ENCODE assay signal across 23 cellular contexts in genomic region chr11:76638267-76639197, GRCh38. TPM values are rescaled to one million over a fixed set of nuclear protein-coding genes. Genes with fewer than 3 reads are reported as not detected.
DNase-seq lines count a peak whose midpoint lies in the region; ATAC-seq and TF ChIP-seq lines count a peak whose summit lies in the region.
"Had no signal": no experiment of that assay in that cellular context is flagged by ENCODE, and none has a peak within 500 bp of the region (broad histone marks: within the 10 kb centered on the region; RNA-seq: fewer than 3 reads in every experiment).

No MANE protein-coding gene starts in this region.

- H3K27me3 Mint-ChIP-seq in activated CD4-positive, alpha-beta memory T cell treated with anti-CD3 and anti-CD28 coated beads, Interleukin-2, amount 10 ng/mL, durations not matched to agents 7 days and 5 days, result peaks cover 55% of the 10 kb centered on the region
- H3K27me3 Mint-ChIP-seq in activated CD4-positive, alpha-beta memory T cell treated with anti-CD3 and anti-CD28 coated beads for 36 hours, result peaks cover 22% of the 10 kb centered on the region

- no peaks in the 10 kb centered on the region for H3K36me3 Mint-ChIP-seq in activated CD4-positive, alpha-beta memory T cell treated with anti-CD3 and anti-CD28 coated beads, Interleukin-2, amount 10 ng/mL, durations not matched to agents 7 days and 5 days (ENCODE audit: low read depth)
- H3K36me3 Mint-ChIP-seq in activated CD4-positive, alpha-beta memory T cell treated with anti-CD3 and anti-CD28 coated beads for 36 hours, result no peaks in the 10 kb centered on the region
- H3K36me3 Mint-ChIP-seq: natural killer cell had no signal

- CTCF ChIA-PET in activated CD4-positive, alpha-beta memory T cell treated with anti-CD3 and anti-CD28 coated beads, Interleukin-2, amount 10 ng/mL, durations not matched to agents 7 days and 5 days (lab: Charles Lee), result interaction anchor here (0.7 kb wide), 1 partner anchor 9 kb away, joined by 3 read pairs; no protein-coding TSS in a partner anchor
- CTCF ChIA-PET in activated CD4-positive, alpha-beta memory T cell treated with anti-CD3 and anti-CD28 coated beads for 36 hours (lab: Charles Lee), result no interaction called here

- TF ChIP-seq CTCF in gastrocnemius medialis (IDR thresholded peaks at IDR 0.05 in 4 of 5, conservative IDR thresholded peaks at IDR 0.05 in 1 of 5), result no peak

- in situ Hi-C loops in gastrocnemius medialis (cut with MboI; ENCODE audit: low sequenced_read_pairs in 4 of 4), result no loop called here

- no peaks in the 10 kb centered on the region for H3K9me2 ChIP-seq in Karpas-422 (replicated peaks; ENCODE audit: insufficient read depth, low read length)
- H3K9me2 ChIP-seq: SK-N-SH had no signal

- H3K36me3 ChIP-seq in Karpas-422 (ENCODE audit: insufficient read depth, low read length) (no peaks in the 10 kb centered on the region), gastrocnemius medialis (no peaks in the 10 kb centered on the region)
- H3K36me3 ChIP-seq: gastroesophageal sphincter, tibial artery had no signal

- H3K27ac ChIP-seq in Karpas-422 (ENCODE audit: low read length) (peak overlapping the region; percentile 97), right cardiac atrium (ENCODE audit: low read length) (peak overlapping the region; percentile 8), gastrocnemius medialis (peak overlapping the region in 3 of 4 donors; percentile 74 to 79 (median 74))
- H3K27ac ChIP-seq: tibial artery had no signal

- DNase-seq in activated CD4-positive, alpha-beta memory T cell treated with anti-CD3 and anti-CD28 coated beads, Interleukin-2, amount 10 ng/mL, durations not matched to agents 7 days and 5 days, result peak; percentile 4
- DNase-seq in activated CD4-positive, alpha-beta memory T cell treated with anti-CD3 and anti-CD28 coated beads for 36 hours, result no peak
- no peak for DNase-seq in Karpas-422
- DNase-seq in right cardiac atrium, result peak in 1 of 3 donors; percentile 14
- DNase-seq in gastrocnemius medialis, result no peak
- no peak for DNase-seq in cerebellar cortex (ENCODE audit: low spot score)
- DNase-seq in NCI-H345 (lab: John Stamatoyannopoulos, UW), result no peak
- DNase-seq: 8988T; activated gamma-delta T cell treated with Interleukin-2 at 50 U/mL for 16 hours; AML-193; Caco-2; caudate nucleus; HCEC 1CT; natural killer cell; NCI-H1092 treated with DMSO at 0.1 percent for 48 hours; NCI-H2029 treated with DMSO at 0.1 percent for 48 hours; NCI-H510A; SK-N-SH; stimulated activated CD4-positive, alpha-beta T cell treated with anti-CD3 and anti-CD28 coated beads, Interleukin-1b, Interleukin-23, amount 100 ng/mL, for 48 hours; stimulated activated naive CD8-positive, alpha-beta T cell treated with anti-CD3 and anti-CD28 coated beads, Interleukin-15, Interleukin-2, amounts not matched to agents 100 U/mL and 50 U/mL, for 24 hours had no signal

- H3K9me3 Mint-ChIP-seq in activated CD4-positive, alpha-beta memory T cell treated with anti-CD3 and anti-CD28 coated beads, Interleukin-2, amount 10 ng/mL, durations not matched to agents 7 days and 5 days, result no peaks in the 10 kb centered on the region
- no peaks in the 10 kb centered on the region for H3K9me3 Mint-ChIP-seq in activated CD4-positive, alpha-beta memory T cell treated with anti-CD3 and anti-CD28 coated beads for 36 hours
- H3K9me3 Mint-ChIP-seq: natural killer cell had no signal

- H3K9me3 ChIP-seq in Karpas-422 (ENCODE audit: low read length), result no peaks in the 10 kb centered on the region
- no peaks in the 10 kb centered on the region for H3K9me3 ChIP-seq in right cardiac atrium (ENCODE audit: control insufficient read depth, low read length)
- no peaks in the 10 kb centered on the region for H3K9me3 ChIP-seq in gastrocnemius medialis
- H3K9me3 ChIP-seq: Caco-2, gastroesophageal sphincter, SK-N-SH, tibial artery had no signal

- H3K79me2 ChIP-seq in Karpas-422 (ENCODE audit: low read length), result no peaks in the 10 kb centered on the region

- POLR2A ChIA-PET in activated CD4-positive, alpha-beta memory T cell treated with anti-CD3 and anti-CD28 coated beads, Interleukin-2, amount 10 ng/mL, durations not matched to agents 7 days and 5 days (lab: Charles Lee), result no interaction called here
- POLR2A ChIA-PET in activated CD4-positive, alpha-beta memory T cell treated with anti-CD3 and anti-CD28 coated beads for 36 hours (lab: Charles Lee), result no interaction called here

- peak overlapping the region; percentile 58 for H3K4me2 ChIP-seq in Karpas-422 (ENCODE audit: low read depth, low read length, poor library complexity, severe bottlenecking)
- H3K4me2 ChIP-seq: SK-N-SH had no signal

- ATAC-seq in right cardiac atrium (no peak), gastrocnemius medialis (no peak), GM21367 (IDR thresholded peaks at IDR 0.05; ENCODE audit: unreplicated experiment) (no peak)

- H3K4me1 ChIP-seq in Karpas-422 (ENCODE audit: low read length), result peaks cover 54% of the 10 kb centered on the region
- H3K4me1 ChIP-seq in right cardiac atrium (ENCODE audit: control insufficient read depth, insufficient read depth, low read length), result peaks cover 8% of the 10 kb centered on the region
- peaks cover 0 to 14% of the 10 kb centered on the region in 2 donors for H3K4me1 ChIP-seq in gastrocnemius medialis
- H3K4me1 ChIP-seq: Caco-2 had no signal

- H4K20me1 ChIP-seq in Karpas-422 (ENCODE audit: insufficient read depth, low read depth, low read length), result no peaks in the 10 kb centered on the region

- peak overlapping the region; percentile 68 for H3K9ac ChIP-seq in Karpas-422 (ENCODE audit: low read length)
- H3K9ac ChIP-seq: SK-N-SH had no signal

- TF ChIP-seq POLR2A in gastrocnemius medialis (IDR thresholded peaks at IDR 0.05), result no peak

- peaks cover 6% of the 10 kb centered on the region for H3K4me1 Mint-ChIP-seq in activated CD4-positive, alpha-beta memory T cell treated with anti-CD3 and anti-CD28 coated beads, Interleukin-2, amount 10 ng/mL, durations not matched to agents 7 days and 5 days
- peaks cover 10% of the 10 kb centered on the region for H3K4me1 Mint-ChIP-seq in activated CD4-positive, alpha-beta memory T cell treated with anti-CD3 and anti-CD28 coated beads for 36 hours (ENCODE audit: low read depth)
- H3K4me1 Mint-ChIP-seq: natural killer cell had no signal

- H3K4me3 Mint-ChIP-seq in activated CD4-positive, alpha-beta memory T cell treated with anti-CD3 and anti-CD28 coated beads, Interleukin-2, amount 10 ng/mL, durations not matched to agents 7 days and 5 days, result no peak overlapping the region
- no peak overlapping the region for H3K4me3 Mint-ChIP-seq in activated CD4-positive, alpha-beta memory T cell treated with anti-CD3 and anti-CD28 coated beads for 36 hours
- H3K4me3 Mint-ChIP-seq: natural killer cell had no signal

- no peak overlapping the region for H3K27ac Mint-ChIP-seq in activated CD4-positive, alpha-beta memory T cell treated with anti-CD3 and anti-CD28 coated beads, Interleukin-2, amount 10 ng/mL, durations not matched to agents 7 days and 5 days
- no peak overlapping the region for H3K27ac Mint-ChIP-seq in activated CD4-positive, alpha-beta memory T cell treated with anti-CD3 and anti-CD28 coated beads for 36 hours
- H3K27ac Mint-ChIP-seq: natural killer cell had no signal

- H3K27me3 ChIP-seq in Karpas-422 (ENCODE audit: low read length) (no peaks in the 10 kb centered on the region), right cardiac atrium (ENCODE audit: control insufficient read depth, insufficient read depth) (no peaks in the 10 kb centered on the region), gastrocnemius medialis (no peaks in the 10 kb centered on the region)
- H3K27me3 ChIP-seq: gastroesophageal sphincter, tibial artery had no signal

- H3K4me3 ChIP-seq in Karpas-422 (ENCODE audit: low read length), result peak overlapping the region; percentile 38; the same call in 1 of the 2 replicates
- H3K4me3 ChIP-seq in right cardiac atrium (ENCODE audit: low read length), result no peak overlapping the region
- H3K4me3 ChIP-seq in gastrocnemius medialis, result no peak overlapping the region
- H3K4me3 ChIP-seq: gastroesophageal sphincter, tibial artery had no signal

- H2AFZ ChIP-seq in Karpas-422 (ENCODE audit: low read length), result peak overlapping the region; percentile 15; the same call in 1 of the 2 replicates

- intact Hi-C loops in activated CD4-positive, alpha-beta memory T cell treated with anti-CD3 and anti-CD28 coated beads for 36 hours (cut with micrococcal nuclease), result no loop called here
- intact Hi-C loops in right cardiac atrium (cut with DNase I), result no loop called here
- intact Hi-C loops in gastrocnemius medialis (cut with DNase I; ENCODE audit: low total_unique reads), result no loop called here

- 91% methylated on average over 11 of the region's 11 CpGs for WGBS in right cardiac atrium

RNA-seq across cellular contexts. Expression of gene LRRC32, which starts 32.0 kb away (rescaled TPM):
- total RNA-seq in activated CD4-positive, alpha-beta memory T cell treated with anti-CD3 and anti-CD28 coated beads, Interleukin-2, amount 10 ng/mL, durations not matched to agents 7 days and 5 days, result 1 to 10 TPM; 7.1 to 7.4 TPM
- total RNA-seq in activated CD4-positive, alpha-beta memory T cell treated with anti-CD3 and anti-CD28 coated beads for 36 hours, result 10 to 100 TPM; 11.2 to 12.3 TPM
- 43.5 and 58.4 TPM in 2 replicates for total RNA-seq in Karpas-422 (2014; rRNA removed; shearing (Covaris generic); ENCODE audit: low replicate concordance)
- total RNA-seq in right cardiac atrium (10 to 100 TPM; 27.7 to 49.9 (median 44.9) TPM), gastrocnemius medialis (10 to 100 TPM; 14.5 to 35.5 (median 23.4) TPM)
- 72.1 TPM for polyA plus RNA-seq in right cardiac atrium

Comparison
In these comparisons a context has a peak if more than half of its experiments do, and no peak if none do; other contexts are left out.
1. H3K27ac ChIP-seq: peak in every context shown above with its lines; median percentile 97 in Karpas-422; 74 in gastrocnemius medialis; 8 in right cardiac atrium.